Comparison of ENCODE assay signal across 9 cellular contexts in genomic region chr13:114279770-114280169, GRCh38. TPM values are rescaled to one million over a fixed set of nuclear protein-coding genes. Genes with fewer than 3 reads are reported as not detected.
DNase-seq lines count a peak whose midpoint lies in the region; ATAC-seq, FAIRE-seq and TF ChIP-seq lines count a peak whose summit lies in the region.
"Had no signal": no experiment of that assay in that cellular context is flagged by ENCODE, and none has a peak within 500 bp of the region (broad histone marks: within the 10 kb centered on the region; RNA-seq: fewer than 3 reads in every experiment).

No MANE protein-coding gene starts in this region.

- H3K36me3 Mint-ChIP-seq in CD4-positive, CD25-positive, alpha-beta regulatory T cell: peaks cover 24% of the 10 kb centered on the region
- peaks cover 4% of the 10 kb centered on the region for H3K36me3 Mint-ChIP-seq in activated naive CD8-positive, alpha-beta T cell
- H3K36me3 Mint-ChIP-seq in natural killer cell treated with Interleukin-12 subunit alpha and Interleukin-12 subunit beta and Interleukin-15 and Interleukin-18, amount 100 ng/mL, for 72 hours: peaks cover 16% of the 10 kb centered on the region

- peak overlapping the region; percentile 90 to 98 (median 92) for H3K4me3 Mint-ChIP-seq in CD4-positive, CD25-positive, alpha-beta regulatory T cell
- H3K4me3 Mint-ChIP-seq in activated naive CD8-positive, alpha-beta T cell: peak overlapping the region; percentile 85
- H3K4me3 Mint-ChIP-seq in natural killer cell treated with Interleukin-12 subunit alpha and Interleukin-12 subunit beta and Interleukin-15 and Interleukin-18, amount 100 ng/mL, for 72 hours: peak overlapping the region; percentile 92

- peaks cover 26% of the 10 kb centered on the region for H3K79me2 ChIP-seq in KMS-11 (ENCODE audit: insufficient read depth, low read depth)

- TF ChIP-seq POLR2A in GM12891 (IDR thresholded peaks at IDR 0.05; ENCODE audit: low read depth, low read length): no peak

- ATAC-seq in CD4-positive, CD25-positive, alpha-beta regulatory T cell (ENCODE audit: low read depth in 2 of 2): no peak
- no peak for ATAC-seq in natural killer cell treated with Interleukin-12 subunit alpha and Interleukin-12 subunit beta and Interleukin-15 and Interleukin-18, amount 100 ng/mL, for 72 hours
- no peak for ATAC-seq in left ventricle myocardium superior
- ATAC-seq: body of pancreas had no signal

- H3K4me3 ChIP-seq in CD4-positive, CD25-positive, alpha-beta regulatory T cell (ENCODE audit: low read depth, low read length): peak overlapping the region; percentile 77
- H3K4me3 ChIP-seq in KMS-11 (IDR thresholded peaks at IDR 0.05; ENCODE audit: insufficient read depth, low read depth, low read length): no peak overlapping the region
- H3K4me3 ChIP-seq: body of pancreas had no signal

- H3K27me3 ChIP-seq in CD4-positive, CD25-positive, alpha-beta regulatory T cell (ENCODE audit: control insufficient read depth, insufficient read depth, low read length): no peaks in the 10 kb centered on the region
- H3K27me3 ChIP-seq in KMS-11 (ENCODE audit: insufficient read depth, low read depth): no peaks in the 10 kb centered on the region
- H3K27me3 ChIP-seq: body of pancreas had no signal

- intact Hi-C loops in left ventricle myocardium superior (cut with micrococcal nuclease): no loop called here

- H4K20me1 ChIP-seq in KMS-11 (ENCODE audit: insufficient read depth): no peaks in the 10 kb centered on the region

- H3K27ac Mint-ChIP-seq in CD4-positive, CD25-positive, alpha-beta regulatory T cell: peak overlapping the region; percentile 98
- H3K27ac Mint-ChIP-seq in activated naive CD8-positive, alpha-beta T cell: peak overlapping the region; percentile 91
- H3K27ac Mint-ChIP-seq in natural killer cell treated with Interleukin-12 subunit alpha and Interleukin-12 subunit beta and Interleukin-15 and Interleukin-18, amount 100 ng/mL, for 72 hours: peak overlapping the region; percentile 96

- peaks cover 2% of the 10 kb centered on the region for H3K36me3 ChIP-seq in CD4-positive, CD25-positive, alpha-beta regulatory T cell (ENCODE audit: control insufficient read depth, insufficient read depth, low read length)
- no peaks in the 10 kb centered on the region for H3K36me3 ChIP-seq in KMS-11 (ENCODE audit: insufficient read depth)

- TF ChIP-seq CTCF in KMS-11 (conservative IDR thresholded peaks at IDR 0.05; ENCODE audit: low read depth, low read length): no peak

- no peak overlapping the region for H2AFZ ChIP-seq in KMS-11 (ENCODE audit: low read depth)

- no peaks in the 10 kb centered on the region for H3K9me3 ChIP-seq in CD4-positive, CD25-positive, alpha-beta regulatory T cell (ENCODE audit: control insufficient read depth in 2 of 2, low read length in 2 of 2)
- H3K9me3 ChIP-seq: body of pancreas had no signal

- peaks cover 44% of the 10 kb centered on the region for H3K4me1 ChIP-seq in CD4-positive, CD25-positive, alpha-beta regulatory T cell (ENCODE audit: control insufficient read depth, insufficient read depth, low read length, poor library complexity, severe bottlenecking)
- H3K4me1 ChIP-seq in KMS-11 (ENCODE audit: low read depth, poor library complexity, severe bottlenecking): peaks cover 74% of the 10 kb centered on the region

- peak overlapping the region; percentile 92 for H3K27ac ChIP-seq in CD4-positive, CD25-positive, alpha-beta regulatory T cell (ENCODE audit: insufficient read depth, low read length, poor library complexity, severe bottlenecking)
- peak overlapping the region; percentile 95 for H3K27ac ChIP-seq in KMS-11

- H3K27me3 Mint-ChIP-seq in CD4-positive, CD25-positive, alpha-beta regulatory T cell: no peaks in the 10 kb centered on the region
- H3K27me3 Mint-ChIP-seq in activated naive CD8-positive, alpha-beta T cell: no peaks in the 10 kb centered on the region
- H3K27me3 Mint-ChIP-seq in natural killer cell treated with Interleukin-12 subunit alpha and Interleukin-12 subunit beta and Interleukin-15 and Interleukin-18, amount 100 ng/mL, for 72 hours: no peaks in the 10 kb centered on the region

- peak in 1 of 3 donors; percentile 22 for DNase-seq in CD4-positive, CD25-positive, alpha-beta regulatory T cell
- DNase-seq in natural killer cell treated with Interleukin-12 subunit alpha and Interleukin-12 subunit beta and Interleukin-15 and Interleukin-18, amount 100 ng/mL, for 72 hours (ENCODE audit: low spot score): no peak
- no peak for DNase-seq in GM12891 (ENCODE audit: insufficient read length, low spot score)
- no peak for DNase-seq in left ventricle myocardium superior
- DNase-seq in kidney glomerular epithelial cell (lab: John Stamatoyannopoulos, UW): no peak
- DNase-seq in T1000 (lab: John Stamatoyannopoulos, UW): no peak

- peak overlapping the region; percentile 95 for H3K9ac ChIP-seq in KMS-11

- no peaks in the 10 kb centered on the region for H3K9me3 Mint-ChIP-seq in CD4-positive, CD25-positive, alpha-beta regulatory T cell
- no peaks in the 10 kb centered on the region for H3K9me3 Mint-ChIP-seq in activated naive CD8-positive, alpha-beta T cell (ENCODE audit: low read depth)
- no peaks in the 10 kb centered on the region for H3K9me3 Mint-ChIP-seq in natural killer cell treated with Interleukin-12 subunit alpha and Interleukin-12 subunit beta and Interleukin-15 and Interleukin-18, amount 100 ng/mL, for 72 hours

- H3K4me2 ChIP-seq in KMS-11: peak overlapping the region; percentile 98

- H3K4me1 Mint-ChIP-seq in CD4-positive, CD25-positive, alpha-beta regulatory T cell: peaks cover 14 to 60% (median 26%) of the 10 kb centered on the region in 4 donors
- H3K4me1 Mint-ChIP-seq in activated naive CD8-positive, alpha-beta T cell (ENCODE audit: low read depth): peaks cover 34% of the 10 kb centered on the region
- H3K4me1 Mint-ChIP-seq in natural killer cell treated with Interleukin-12 subunit alpha and Interleukin-12 subunit beta and Interleukin-15 and Interleukin-18, amount 100 ng/mL, for 72 hours (ENCODE audit: low read depth in 2 of 2): peaks cover 22 to 42% of the 10 kb centered on the region in 2 donors

- FAIRE-seq in GM12891 (lab: Jason Lieb, UNC): no peak

TF ChIP-seq in GM12891, 5 proteins besides CTCF, POLR2A, EP300 and RAD21:
- no peak for TF ChIP-seq PAX5 (IDR thresholded peaks at IDR 0.05; ENCODE audit: insufficient read depth, low read length, severe bottlenecking)

RNA-seq across cellular contexts. Expression of gene UPF3A, which starts 1.6 kb away (rescaled TPM):
- 50.0 TPM for total RNA-seq in CD4-positive, CD25-positive, alpha-beta regulatory T cell
- polyA plus RNA-seq in CD4-positive, CD25-positive, alpha-beta regulatory T cell: 10 to 100 TPM; 14.5 to 30.7 (median 16.4) TPM
- 10 to 100 TPM; 30.8 to 44.3 TPM for total RNA-seq in natural killer cell treated with Interleukin-12 subunit alpha and Interleukin-12 subunit beta and Interleukin-15 and Interleukin-18, amount 100 ng/mL, for 72 hours
- polyA plus RNA-seq in GM12891 (2012; ENCODE audit: low read depth, missing spikeins): 38.1 TPM
- total RNA-seq in left ventricle myocardium superior: 22.2 TPM

RNA-seq across cellular contexts. Expression of gene CHAMP1, which starts 34.5 kb away (rescaled TPM):
- 12.9 TPM for total RNA-seq in CD4-positive, CD25-positive, alpha-beta regulatory T cell
- 1 to 10 TPM; 7.8 to 9.6 (median 8.6) TPM for polyA plus RNA-seq in CD4-positive, CD25-positive, alpha-beta regulatory T cell
- 10 to 100 TPM; 17.5 to 24.4 TPM for total RNA-seq in natural killer cell treated with Interleukin-12 subunit alpha and Interleukin-12 subunit beta and Interleukin-15 and Interleukin-18, amount 100 ng/mL, for 72 hours
- polyA plus RNA-seq in GM12891 (2012; ENCODE audit: low read depth, missing spikeins): 16.4 TPM
- total RNA-seq in left ventricle myocardium superior: 9.5 TPM

RNA-seq across cellular contexts. Expression of gene CDC16, which starts 45.1 kb away (rescaled TPM):
- total RNA-seq in CD4-positive, CD25-positive, alpha-beta regulatory T cell: 56.8 TPM
- polyA plus RNA-seq in CD4-positive, CD25-positive, alpha-beta regulatory T cell: 10 to 100 TPM; 16.1 to 27.8 (median 20.6) TPM
- 10 to 100 TPM; 60.5 to 88.0 TPM for total RNA-seq in natural killer cell treated with Interleukin-12 subunit alpha and Interleukin-12 subunit beta and Interleukin-15 and Interleukin-18, amount 100 ng/mL, for 72 hours
- 37.0 TPM for polyA plus RNA-seq in GM12891 (2012; ENCODE audit: low read depth, missing spikeins)
- 35.9 TPM for total RNA-seq in left ventricle myocardium superior
